In the genomic region with DNA sequence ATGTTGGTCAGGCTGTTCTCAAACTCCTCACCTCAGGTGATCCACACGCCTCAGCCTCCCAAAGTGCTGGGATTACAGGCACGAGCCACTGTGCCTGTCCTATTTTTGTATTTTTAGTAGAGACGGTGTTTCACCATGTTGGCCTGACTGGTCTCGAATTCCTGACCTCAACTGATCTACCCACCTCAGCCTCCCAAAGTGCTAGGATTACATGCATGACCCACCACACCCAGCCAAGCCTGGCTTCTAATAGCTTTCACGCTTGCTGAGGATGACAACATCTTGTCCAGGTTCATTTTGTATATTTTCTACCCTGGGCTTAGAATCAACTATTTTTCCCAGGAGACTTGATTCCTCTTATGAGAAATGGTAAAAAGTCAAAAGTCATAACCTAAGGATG, we compare ENCODE assay signal across 27 cellular contexts.
"Had no signal": no experiment of that assay in that cellular context is flagged by ENCODE, and none has a peak within 500 bp of the region (broad histone marks: within the 10 kb centered on the region; RNA-seq: fewer than 3 reads in every experiment).

No MANE protein-coding gene starts in this region.

- ATAC-seq: stimulated activated effector memory CD8-positive, alpha-beta T cell treated with anti-CD3 and anti-CD28 coated beads, Interleukin-12 subunit alpha, Interleukin-12 subunit beta, amount 100 ng/mL, for 72 hours; stimulated activated memory B cell treated with anti-CD40 and anti-IgM and Interleukin-4, amounts not matched to agents 10 μg/mL and 1 μg/mL and 100 μg/mL, for 72 hours; stimulated activated naive B cell treated with anti-CD40 and anti-IgM and Interleukin-4, amounts not matched to agents 10 μg/mL and 1 μg/mL and 100 μg/mL, for 72 hours; stimulated activated naive CD8-positive, alpha-beta T cell treated with anti-CD3 and anti-CD28 coated beads, Interleukin-15, amount 100 ng/mL, for 72 hours; stimulated activated naive CD8-positive, alpha-beta T cell treated with anti-CD3 and anti-CD28 coated beads, Interleukin-15, Interleukin-2, amounts not matched to agents 100 U/mL and 50 U/mL, for 24 hours; upper lobe of right lung had no signal

- FAIRE-seq: urothelium cell line had no signal

- H3K4me3 ChIP-seq: stomach, suprapubic skin, testis, thoracic aorta, thyroid gland, tibial artery, tibial nerve, transverse colon, upper lobe of left lung, upper lobe of right lung, uterus, vagina had no signal

- H3K27me3 ChIP-seq: stomach, suprapubic skin, testis, thyroid gland, tibial artery, tibial nerve, transverse colon, upper lobe of left lung, upper lobe of right lung, uterus, vagina had no signal

- H3K36me3 ChIP-seq: stomach, suprapubic skin, thoracic aorta, thyroid gland, tibial artery, tibial nerve, transverse colon, upper lobe of left lung, upper lobe of right lung, uterus, vagina had no signal

- H3K4me1 ChIP-seq: stomach, suprapubic skin, testis, thyroid gland, tibial artery, tibial nerve, transverse colon, upper lobe of left lung, upper lobe of right lung, uterus, vagina had no signal

- H3K9me3 ChIP-seq: stomach, suprapubic skin, testis, thoracic aorta, thyroid gland, tibial artery, tibial nerve, transverse colon, upper lobe of left lung, upper lobe of right lung, uterus, vagina had no signal

- H3K27ac ChIP-seq: stomach, suprapubic skin, testis, thoracic aorta, thyroid gland, tibial artery, tibial nerve, transverse colon, upper lobe of left lung, upper lobe of right lung, uterus, vagina had no signal

- DNase-seq: stimulated activated CD4-positive, alpha-beta T cell treated with anti-CD3 and anti-CD28 coated beads, Interleukin-2, amount 100 ng/mL, for 48 hours; stimulated activated CD4-positive, alpha-beta T cell treated with anti-CD3 and anti-CD28 coated beads, Interleukin-4, amount 100 ng/mL, for 1 hour; stimulated activated CD4-positive, alpha-beta T cell treated with anti-CD3 and anti-CD28 coated beads, Interleukin-4, amount 100 ng/mL, for 24 hours; stimulated activated CD4-positive, alpha-beta T cell treated with anti-CD3 and anti-CD28 coated beads, Interleukin-4, amount 100 ng/mL, for 4 hours; stimulated activated CD8-positive, alpha-beta memory T cell treated with anti-CD3 and anti-CD28 coated beads, Interleukin-4, amount 100 ng/mL, for 48 hours; stimulated activated naive B cell treated with anti-CD40 and anti-IgM and Interleukin-4, amounts not matched to agents 10 μg/mL and 1 μg/mL and 100 μg/mL, for 72 hours; stimulated activated naive CD4-positive, alpha-beta T cell; stimulated activated naive CD4-positive, alpha-beta T cell treated with Interleukin-2 at 50 U/mL for 16 hours; stimulated activated naive CD8-positive, alpha-beta T cell treated with anti-CD3 and anti-CD28 coated beads, Interleukin-15, amount 100 ng/mL, for 72 hours; stimulated activated naive CD8-positive, alpha-beta T cell treated with anti-CD3 and anti-CD28 coated beads, Interleukin-15, Interleukin-2, amounts not matched to agents 100 U/mL and 50 U/mL, for 24 hours; stomach; substantia nigra; testis; thyroid gland; tibial artery; transverse colon; trophoblast cell; upper lobe of left lung; upper lobe of right lung; uterus had no signal
